ENCODE assay signal across 2 cellular contexts in the genomic region with DNA sequence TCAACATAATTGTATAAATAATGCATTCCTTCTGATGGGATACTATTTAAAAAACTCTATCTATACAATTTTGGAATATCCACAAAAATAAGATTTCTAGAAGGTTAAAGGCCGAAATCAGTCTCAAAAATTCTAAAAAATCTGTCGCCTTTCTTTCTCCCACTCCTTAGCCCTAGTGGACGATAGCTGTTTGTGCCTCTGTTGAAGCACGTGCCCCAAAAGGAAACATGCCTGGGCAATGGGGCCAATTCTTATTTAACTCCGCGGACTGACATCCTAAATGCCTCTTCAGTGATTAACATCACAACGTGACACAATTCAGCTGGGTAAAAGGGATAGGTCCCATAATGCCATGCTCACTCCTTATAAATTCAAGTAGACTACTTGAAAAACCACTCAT.
TF ChIP-seq lines count a peak whose summit lies in the region.

No MANE protein-coding gene starts in this region.

TF ChIP-seq in GM23338, 12 proteins besides CTCF, POLR2A, EP300 and RAD21:
- TF ChIP-seq EZH2 (IDR thresholded peaks at IDR 0.05; ENCODE audit: low read depth, unreplicated experiment) (no peak), EZH2phosphoT487 (IDR thresholded peaks at IDR 0.05; ENCODE audit: unreplicated experiment) (no peak), NANOG (IDR thresholded peaks at IDR 0.05; ENCODE audit: borderline replicate concordance) (no peak), STAT1 (IDR thresholded peaks at IDR 0.05; ENCODE audit: unreplicated experiment) (no peak)
- TF ChIP-seq, protein P1, sequence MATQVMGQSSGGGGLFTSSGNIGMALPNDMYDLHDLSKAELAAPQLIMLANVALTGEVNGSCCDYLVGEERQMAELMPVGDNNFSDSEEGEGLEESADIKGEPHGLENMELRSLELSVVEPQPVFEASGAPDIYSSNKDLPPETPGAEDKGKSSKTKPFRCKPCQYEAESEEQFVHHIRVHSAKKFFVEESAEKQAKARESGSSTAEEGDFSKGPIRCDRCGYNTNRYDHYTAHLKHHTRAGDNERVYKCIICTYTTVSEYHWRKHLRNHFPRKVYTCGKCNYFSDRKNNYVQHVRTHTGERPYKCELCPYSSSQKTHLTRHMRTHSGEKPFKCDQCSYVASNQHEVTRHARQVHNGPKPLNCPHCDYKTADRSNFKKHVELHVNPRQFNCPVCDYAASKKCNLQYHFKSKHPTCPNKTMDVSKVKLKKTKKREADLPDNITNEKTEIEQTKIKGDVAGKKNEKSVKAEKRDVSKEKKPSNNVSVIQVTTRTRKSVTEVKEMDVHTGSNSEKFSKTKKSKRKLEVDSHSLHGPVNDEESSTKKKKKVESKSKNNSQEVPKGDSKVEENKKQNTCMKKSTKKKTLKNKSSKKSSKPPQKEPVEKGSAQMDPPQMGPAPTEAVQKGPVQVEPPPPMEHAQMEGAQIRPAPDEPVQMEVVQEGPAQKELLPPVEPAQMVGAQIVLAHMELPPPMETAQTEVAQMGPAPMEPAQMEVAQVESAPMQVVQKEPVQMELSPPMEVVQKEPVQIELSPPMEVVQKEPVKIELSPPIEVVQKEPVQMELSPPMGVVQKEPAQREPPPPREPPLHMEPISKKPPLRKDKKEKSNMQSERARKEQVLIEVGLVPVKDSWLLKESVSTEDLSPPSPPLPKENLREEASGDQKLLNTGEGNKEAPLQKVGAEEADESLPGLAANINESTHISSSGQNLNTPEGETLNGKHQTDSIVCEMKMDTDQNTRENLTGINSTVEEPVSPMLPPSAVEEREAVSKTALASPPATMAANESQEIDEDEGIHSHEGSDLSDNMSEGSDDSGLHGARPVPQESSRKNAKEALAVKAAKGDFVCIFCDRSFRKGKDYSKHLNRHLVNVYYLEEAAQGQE (IDR thresholded peaks at IDR 0.05; ENCODE audit: unreplicated experiment) = no peak

TF ChIP-seq in H1, 55 proteins besides CTCF, POLR2A, EP300 and RAD21:
- TF ChIP-seq, protein P2, sequence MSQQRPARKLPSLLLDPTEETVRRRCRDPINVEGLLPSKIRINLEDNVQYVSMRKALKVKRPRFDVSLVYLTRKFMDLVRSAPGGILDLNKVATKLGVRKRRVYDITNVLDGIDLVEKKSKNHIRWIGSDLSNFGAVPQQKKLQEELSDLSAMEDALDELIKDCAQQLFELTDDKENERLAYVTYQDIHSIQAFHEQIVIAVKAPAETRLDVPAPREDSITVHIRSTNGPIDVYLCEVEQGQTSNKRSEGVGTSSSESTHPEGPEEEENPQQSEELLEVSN (IDR thresholded peaks at IDR 0.05) = 0 out of 2 replicates have a peak, but pooled peaks have one; percentile 16
- TF ChIP-seq, protein P3, sequence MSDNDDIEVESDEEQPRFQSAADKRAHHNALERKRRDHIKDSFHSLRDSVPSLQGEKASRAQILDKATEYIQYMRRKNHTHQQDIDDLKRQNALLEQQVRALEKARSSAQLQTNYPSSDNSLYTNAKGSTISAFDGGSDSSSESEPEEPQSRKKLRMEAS (IDR thresholded peaks at IDR 0.05) = peak; percentile 63; the same call in 1 of the 2 replicates
- TF ChIP-seq NANOG (IDR thresholded peaks at IDR 0.05; ENCODE audit: insufficient read depth, low read depth, low read length, poor library complexity, severe bottlenecking) = no peak
